8 cellular contexts compared by ENCODE assay signal in the genomic region with DNA sequence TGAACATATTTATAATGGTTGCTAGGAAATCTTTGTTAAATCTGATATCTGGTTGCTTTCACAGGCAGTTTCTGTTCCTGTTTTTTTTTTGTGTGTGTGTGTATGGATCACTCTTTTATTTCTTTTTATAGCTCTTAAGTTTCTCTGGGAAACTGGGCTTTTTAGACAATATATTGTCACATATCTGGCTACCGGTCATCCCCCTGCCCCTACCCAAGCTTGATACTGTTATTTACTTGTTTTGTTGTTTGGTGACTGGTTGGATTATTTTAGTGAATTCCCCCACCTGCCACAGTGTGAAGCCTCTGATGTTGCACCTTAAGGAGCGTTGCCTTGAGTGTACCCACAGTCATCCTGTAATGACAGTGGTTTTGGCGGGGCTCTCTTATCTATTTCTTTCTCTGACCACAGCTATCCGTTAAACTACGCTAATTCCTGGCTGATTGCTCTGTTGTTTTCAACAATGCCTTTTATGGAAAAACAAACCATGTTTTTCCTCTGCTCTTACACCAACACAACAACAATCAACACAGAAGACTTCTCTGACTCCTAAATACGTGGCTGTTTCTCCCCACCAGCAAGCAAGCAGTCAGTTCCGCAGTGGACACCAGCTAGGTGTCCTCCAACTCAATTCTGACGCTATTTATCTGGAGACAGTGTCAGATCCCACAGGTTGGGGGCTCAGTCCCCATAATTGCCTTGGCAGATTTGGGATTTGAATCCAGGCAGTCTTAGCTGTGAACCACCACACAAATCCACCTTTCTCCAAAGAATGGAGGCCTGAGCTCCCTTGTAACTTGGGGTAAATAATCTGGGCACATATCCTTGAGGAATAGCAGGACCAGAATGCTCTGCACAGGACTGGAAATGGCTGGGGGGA.
A peak's percentile ranks its signal among the peaks of the same experiment; 100 is the strongest.
DNase-seq lines count a peak whose midpoint lies in the region; ATAC-seq and TF ChIP-seq lines count a peak whose summit lies in the region.

No MANE protein-coding gene starts in this region.

- DNase-seq in GM13976 (ENCODE audit: low spot score): peak; percentile 53
- DNase-seq in SKM-1 treated with dmso at 0.1 percent for 144 hours (lab: John Stamatoyannopoulos, UW; ENCODE audit: unreplicated experiment): peak; percentile 85
- peak; percentile 52 for DNase-seq in islet precursor cell
- DNase-seq in KG1 (lab: John Stamatoyannopoulos, UW): no peak
- DNase-seq in NCI-H748 (lab: John Stamatoyannopoulos, UW; ENCODE audit: unreplicated experiment): no peak
- no peak for DNase-seq in germinal center (ENCODE audit: low spot score)
- DNase-seq in HK-2 (ENCODE audit: unreplicated experiment): no peak

- in situ Hi-C loops in GM13976 (cut with MboI; ENCODE audit: low sequenced_read_pairs, unreplicated experiment): no loop called here

- peak; percentile 64 for ATAC-seq in HG02642 (IDR thresholded peaks at IDR 0.05; ENCODE audit: poor library complexity, unreplicated experiment)

- no peak for TF ChIP-seq CTCF in GM13976 (IDR thresholded peaks at IDR 0.05; ENCODE audit: borderline replicate concordance, control extremely low read depth, extremely low read depth, insufficient read depth, missing control alignments)

Comparison
In these comparisons a context has a peak if more than half of its experiments do, and no peak if none do; other contexts are left out.
1. DNase-seq: peak in GM13976 (single experiment), SKM-1 treated with dmso at 0.1 percent for 144 hours (single experiment) and islet precursor cell (single experiment); none in KG1 (single experiment), NCI-H748 (single experiment), germinal center (single experiment) and HK-2 (single experiment).